Comparison of ENCODE assay signal across 18 cellular contexts in the genomic region with DNA sequence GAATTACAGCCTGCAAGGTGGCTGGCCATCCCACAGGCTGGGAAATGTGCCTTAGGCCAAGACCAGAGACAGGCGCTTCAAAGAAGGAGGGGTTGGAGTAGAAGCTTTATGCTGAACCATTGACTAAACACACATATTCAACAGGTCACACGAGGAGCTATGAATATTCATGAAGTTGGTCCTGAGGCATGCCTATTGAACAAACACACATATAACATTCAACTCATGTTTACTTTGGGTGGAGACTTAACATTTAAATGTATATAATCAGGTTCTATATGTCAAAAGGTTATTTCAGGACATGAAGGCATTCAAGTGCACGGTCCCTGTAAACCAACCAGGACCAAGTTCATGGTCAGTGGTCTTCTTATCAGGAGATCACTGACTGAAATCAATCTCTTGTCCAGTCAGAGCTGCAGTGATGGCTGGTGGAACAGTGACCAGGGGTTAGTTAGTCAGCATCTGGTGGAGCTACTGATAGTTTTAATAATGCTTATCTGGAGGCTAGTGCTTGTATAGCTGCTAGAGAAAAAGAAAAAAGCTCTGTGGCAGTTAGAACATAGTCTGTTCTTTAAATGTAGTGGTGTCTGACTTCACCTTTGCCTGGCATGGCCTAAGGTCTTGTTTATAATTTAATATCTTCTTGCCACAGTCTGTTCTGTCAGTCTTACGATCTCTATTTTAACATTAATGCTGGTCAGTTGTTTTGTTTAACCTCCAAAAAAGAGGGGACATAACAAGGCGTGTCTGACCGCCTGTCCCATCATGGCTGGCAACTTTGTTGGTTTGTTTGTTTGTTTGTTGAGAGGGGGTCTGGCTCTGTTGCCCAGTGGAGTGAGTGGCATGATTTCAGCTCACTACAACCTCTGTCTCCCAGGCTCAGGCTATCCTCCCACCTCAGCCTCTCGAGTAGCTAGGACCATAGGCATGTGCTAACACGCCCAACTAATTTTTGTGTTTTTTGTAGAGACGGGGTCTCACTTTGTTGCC.
"Had no signal": no experiment of that assay in that cellular context is flagged by ENCODE, and none has a peak within 500 bp of the region (broad histone marks: within the 10 kb centered on the region; RNA-seq: fewer than 3 reads in every experiment).

No MANE protein-coding gene starts in this region.

- DNase-seq: activated CD4-positive, CD25-positive, alpha-beta regulatory T cell treated with anti-CD3 and anti-CD28 coated beads, Interleukin-2, amount 50 U/mL, for 72 hours; activated naive CD4-positive, alpha-beta T cell treated with Interleukin-2 at 50 U/mL for 16 hours; activated T-cell treated with anti-CD3 and anti-CD28 coated beads for 4 hours; anterior cingulate cortex; hypothalamus; kidney glomerular epithelial cell; mesenchymal stem cell; small intestine; stimulated activated CD4-positive, alpha-beta T cell treated with anti-CD3 and anti-CD28 coated beads, Interleukin-4, amount 100 ng/mL, for 4 hours; stimulated activated CD8-positive, alpha-beta memory T cell treated with anti-CD3 and anti-CD28 coated beads, Interleukin-4, amount 100 ng/mL, for 48 hours; stimulated activated naive CD4-positive, alpha-beta T cell treated with Interleukin-2 at 50 U/mL for 16 hours; substantia nigra; uterus had no signal

- H3K36me3 Mint-ChIP-seq: natural killer cell treated with Interleukin-12 subunit alpha and Interleukin-12 subunit beta and Interleukin-15 and Interleukin-18, amount 100 ng/mL, for 72 hours had no signal

- FAIRE-seq: colon, small intestine had no signal

- H3K9me3 ChIP-seq: right atrium auricular region, tibial nerve, uterus had no signal

- H3K9me3 Mint-ChIP-seq: natural killer cell treated with Interleukin-12 subunit alpha and Interleukin-12 subunit beta and Interleukin-15 and Interleukin-18, amount 100 ng/mL, for 72 hours had no signal

- H3K36me3 ChIP-seq: cardiac muscle cell, right atrium auricular region, tibial nerve, uterus had no signal

- H3K4me3 ChIP-seq: cardiac muscle cell, right atrium auricular region, tibial nerve, uterus had no signal

- H3K27ac ChIP-seq: cardiac muscle cell, right atrium auricular region, tibial nerve, uterus had no signal

- H3K27me3 ChIP-seq: cardiac muscle cell, right atrium auricular region, tibial nerve, uterus had no signal

- H3K4me1 ChIP-seq: uterus had no signal
